10 cellular contexts compared by ENCODE assay signal in genomic region chr7:37065779-37066271, GRCh38.
DNase-seq lines count a peak whose midpoint lies in the region; ATAC-seq and TF ChIP-seq lines count a peak whose summit lies in the region.
"Had no signal": no experiment of that assay in that cellular context is flagged by ENCODE, and none has a peak within 500 bp of the region (broad histone marks: within the 10 kb centered on the region; RNA-seq: fewer than 3 reads in every experiment).

No MANE protein-coding gene starts in this region.

- peak overlapping the region; percentile 67 for H3K27ac Mint-ChIP-seq in activated naive CD4-positive, alpha-beta T cell treated with anti-CD3 and anti-CD28 coated beads, Interleukin-2, amount 10 ng/mL, durations not matched to agents 7 days and 5 days
- H3K27ac Mint-ChIP-seq: dendritic cell treated with granulocyte-macrophage colony-stimulating factor and Interleukin-4, amounts not matched to agents 40 ng/mL and 50 ng/mL, for 4 days had no signal

- no peaks in the 10 kb centered on the region for H3K9me3 Mint-ChIP-seq in activated naive CD4-positive, alpha-beta T cell treated with anti-CD3 and anti-CD28 coated beads, Interleukin-2, amount 10 ng/mL, durations not matched to agents 7 days and 5 days
- H3K9me3 Mint-ChIP-seq: dendritic cell treated with granulocyte-macrophage colony-stimulating factor and Interleukin-4, amounts not matched to agents 40 ng/mL and 50 ng/mL, for 4 days had no signal

- H3K27ac ChIP-seq in caudate nucleus (ENCODE audit: low read depth, low read length), result no peak overlapping the region
- H3K27ac ChIP-seq: tibial artery had no signal

- H3K36me3 Mint-ChIP-seq in activated naive CD4-positive, alpha-beta T cell treated with anti-CD3 and anti-CD28 coated beads, Interleukin-2, amount 10 ng/mL, durations not matched to agents 7 days and 5 days, result peaks cover 28% of the 10 kb centered on the region

- H3K4me3 ChIP-seq in retinal pigment epithelial cell (ENCODE audit: low read length), result no peak overlapping the region
- H3K4me3 ChIP-seq: tibial artery had no signal

- ATAC-seq in GM18870 (IDR thresholded peaks at IDR 0.05; ENCODE audit: unreplicated experiment) (peak; percentile 48), HG02885 (IDR thresholded peaks at IDR 0.05; ENCODE audit: poor library complexity, unreplicated experiment) (peak; percentile 60), HG02642 (IDR thresholded peaks at IDR 0.05; ENCODE audit: poor library complexity, unreplicated experiment) (no peak)

- TF ChIP-seq CTCF in retinal pigment epithelial cell (conservative IDR thresholded peaks at IDR 0.05; ENCODE audit: low read depth, low read length), result no peak

- no peak overlapping the region for H3K4me3 Mint-ChIP-seq in activated naive CD4-positive, alpha-beta T cell treated with anti-CD3 and anti-CD28 coated beads, Interleukin-2, amount 10 ng/mL, durations not matched to agents 7 days and 5 days
- H3K4me3 Mint-ChIP-seq: dendritic cell treated with granulocyte-macrophage colony-stimulating factor and Interleukin-4, amounts not matched to agents 40 ng/mL and 50 ng/mL, for 4 days had no signal

- no peaks in the 10 kb centered on the region for H3K27me3 Mint-ChIP-seq in activated naive CD4-positive, alpha-beta T cell treated with anti-CD3 and anti-CD28 coated beads, Interleukin-2, amount 10 ng/mL, durations not matched to agents 7 days and 5 days
- H3K27me3 Mint-ChIP-seq: dendritic cell treated with granulocyte-macrophage colony-stimulating factor and Interleukin-4, amounts not matched to agents 40 ng/mL and 50 ng/mL, for 4 days had no signal

- DNase-seq in activated naive CD4-positive, alpha-beta T cell treated with anti-CD3 and anti-CD28 coated beads, Interleukin-2, amount 10 ng/mL, durations not matched to agents 7 days and 5 days, result no peak
- peak; percentile 58 for DNase-seq in retinal pigment epithelial cell (ENCODE audit: low read depth)
- DNase-seq in caudate nucleus (lab: John Stamatoyannopoulos, UW), result no peak
- no peak for DNase-seq in NCI-H1105 treated with DMSO at 0.1 percent for 48 hours (lab: John Stamatoyannopoulos, UW)
- DNase-seq in NCI-H1436 (lab: John Stamatoyannopoulos, UW), result no peak
- DNase-seq: tibial artery had no signal

- CTCF ChIA-PET in activated naive CD4-positive, alpha-beta T cell treated with anti-CD3 and anti-CD28 coated beads, Interleukin-2, amount 10 ng/mL, durations not matched to agents 7 days and 5 days (lab: Charles Lee), result no interaction called here

- peaks cover 8% of the 10 kb centered on the region for H3K4me1 Mint-ChIP-seq in activated naive CD4-positive, alpha-beta T cell treated with anti-CD3 and anti-CD28 coated beads, Interleukin-2, amount 10 ng/mL, durations not matched to agents 7 days and 5 days
